In the genomic region with DNA sequence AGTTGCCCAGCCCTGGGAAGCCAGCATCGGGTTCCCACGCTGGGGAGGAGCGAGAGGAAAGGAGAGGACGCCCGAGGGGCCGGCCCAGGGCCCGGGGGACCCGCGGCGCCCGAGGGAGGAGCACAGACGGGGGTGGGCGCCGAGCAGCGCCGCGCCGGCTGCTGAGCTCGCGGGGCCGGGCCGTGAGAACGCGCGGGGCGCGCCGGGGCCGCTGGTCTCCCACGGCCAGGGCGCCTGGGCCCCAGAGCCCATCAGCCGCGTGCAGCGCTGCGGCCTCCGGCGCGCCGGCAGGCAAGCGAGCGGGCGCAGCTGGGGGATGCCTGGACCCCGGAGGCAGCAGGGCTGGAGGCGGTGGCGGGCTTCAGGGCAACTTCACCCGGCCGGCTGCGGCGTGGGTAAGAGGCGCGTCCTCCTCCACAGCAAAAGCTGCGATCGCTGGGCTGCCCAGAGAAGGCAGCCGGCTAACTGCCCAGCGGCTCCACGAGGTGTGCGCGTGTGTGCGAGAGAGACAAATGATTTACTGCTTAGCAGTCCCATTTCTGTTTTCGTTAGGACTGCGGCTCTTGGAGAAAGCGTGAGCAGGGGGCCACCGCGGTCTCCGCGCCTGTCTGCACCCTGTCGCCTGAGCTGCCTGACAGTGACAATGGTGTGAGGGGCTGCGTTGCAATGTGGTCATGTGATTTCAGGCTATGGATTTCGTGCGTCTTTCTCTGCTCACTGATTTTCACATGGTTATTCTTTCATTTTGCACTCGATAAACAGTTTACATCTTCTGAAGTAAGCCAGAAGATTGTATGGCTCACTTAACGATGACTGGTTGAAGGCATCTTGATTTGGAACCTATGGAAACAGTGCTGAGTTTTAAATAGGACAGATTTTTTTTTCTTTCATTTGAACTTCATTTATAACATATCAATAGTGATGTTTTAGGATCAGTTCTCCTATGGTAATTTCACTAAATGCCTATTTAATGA, we compare ENCODE assay signal across 8 cellular contexts. TPM values are rescaled to one million over a fixed set of nuclear protein-coding genes. Genes with fewer than 3 reads are reported as not detected.
DNase-seq lines count a peak whose midpoint lies in the region; ATAC-seq, FAIRE-seq and TF ChIP-seq lines count a peak whose summit lies in the region.

No MANE protein-coding gene starts in this region.

- ATAC-seq in HG03342 (IDR thresholded peaks at IDR 0.05; ENCODE audit: unreplicated experiment), result peak; percentile 47

- no peak overlapping the region for H3K14ac ChIP-seq in H1 (ENCODE audit: insufficient read length)

- no peak overlapping the region for H2BK20ac ChIP-seq in H1 (ENCODE audit: low read length)

- H3K27me3 ChIP-seq in H1 (replicated peaks in 1 of 4; ENCODE audit: control insufficient read depth in 3 of 4, extremely low read depth in 1 of 4, insufficient read depth in 3 of 4, low read length in 3 of 4) (peaks cover 31 to 49% (median 39%) of the 10 kb centered on the region in 4 experiments), testis (no peaks in the 10 kb centered on the region)

- H3K18ac ChIP-seq in H1 (ENCODE audit: extremely low read depth, low read length), result no peak overlapping the region

- peak overlapping the region; percentile 64; the same call in 1 of the 2 replicates for H2AFZ ChIP-seq in H1 (ENCODE audit: low read length)

- TF ChIP-seq RAD21 in H1 (IDR thresholded peaks at IDR 0.05 in 1 of 2, conservative IDR thresholded peaks at IDR 0.05 in 1 of 2; ENCODE audit: low read depth in 2 of 2, low read length in 2 of 2), result no peak

- H3K9me3 ChIP-seq in H1 (ENCODE audit: insufficient read depth in 2 of 2, low read depth in 1 of 2, low read length in 1 of 2) (no peaks in the 10 kb centered on the region), testis (no peaks in the 10 kb centered on the region)

- H3K4me1 ChIP-seq in H1 (replicated peaks in 1 of 4; ENCODE audit: control insufficient read depth in 3 of 4, insufficient read depth in 4 of 4, low read length in 3 of 4), result no peaks in the 10 kb centered on the region; a peak in 2 of 7 replicates
- H3K4me1 ChIP-seq in testis, result no peaks in the 10 kb centered on the region

- H4K20me1 ChIP-seq in H1 (replicated peaks in 1 of 2; ENCODE audit: control insufficient read depth in 1 of 2, insufficient read depth in 2 of 2, low read length in 2 of 2), result no peaks in the 10 kb centered on the region

- intact Hi-C loops in testis (cut with DNase I; ENCODE audit: low total_unique reads), result no loop called here

- no peaks in the 10 kb centered on the region for H3K79me2 ChIP-seq in H1 (ENCODE audit: control insufficient read depth in 1 of 2, insufficient read depth in 2 of 2, low read length in 2 of 2)

- TF ChIP-seq CTCF in H1 (IDR thresholded peaks at IDR 0.05; ENCODE audit: control extremely low read depth in 1 of 3, insufficient read depth in 1 of 3, low read depth in 1 of 3, low read length in 3 of 3) (no peak), testis (IDR thresholded peaks at IDR 0.05) (no peak)

- no peak overlapping the region for H2AK5ac ChIP-seq in H1 (ENCODE audit: low read depth, low read length)

- DNase-seq in COLO668 (lab: John Stamatoyannopoulos, UW; ENCODE audit: unreplicated experiment), result peak; percentile 56
- peak; percentile 20 for DNase-seq in GM19238 (ENCODE audit: insufficient read length, low spot score)
- DNase-seq in SK-N-DZ (ENCODE audit: low spot score), result peak; percentile 72
- DNase-seq in H1 (ENCODE audit: low read depth in 1 of 2, low spot score in 2 of 2), result peak in 1 of 2 experiments; percentile 69
- DNase-seq in lung microvascular endothelial cell (ENCODE audit: low read depth in 2 of 2), result peak; percentile 6 to 65
- peak; percentile 46 for DNase-seq in testis
- DNase-seq in GF-D8 (lab: John Stamatoyannopoulos, UW), result no peak

- peak overlapping the region; percentile 26 to 63 (median 46) for H3K4me3 ChIP-seq in H1 (ENCODE audit: extremely low read depth in 1 of 4, insufficient read depth in 2 of 4, low read depth in 3 of 4, low read length in 4 of 4)
- H3K4me3 ChIP-seq in testis, result peak overlapping the region; percentile 44 to 63

- TF ChIP-seq EP300 in H1 (IDR thresholded peaks at IDR 0.05; ENCODE audit: borderline replicate concordance in 1 of 2, low read depth in 2 of 2, low read length in 2 of 2), result no peak

- H2BK5ac ChIP-seq in H1 (ENCODE audit: low read depth, low read length), result no peak overlapping the region

- H3K23ac ChIP-seq in H1 (ENCODE audit: insufficient read length), result no peak overlapping the region

- POLR2A ChIA-PET in H1 (lab: Charles Lee; ENCODE audit: partially characterized antibody), result interaction anchor here (0.6 kb wide), 1 partner anchor 119 kb away, joined by 4 read pairs; no protein-coding TSS in a partner anchor

- WGBS in H1 (ENCODE audit: extremely low coverage in 1 of 2, insufficient coverage in 1 of 2, insufficient read length in 1 of 2, insufficient replicate concordance in 2 of 2, low coverage in 1 of 2, low lambda C conversion rate in 2 of 2, missing lambda C conversion rate in 1 of 2), 2 experiments, result 5% methylated on average over 53 of the region's 72 CpGs; no CpG with 5 or more reads in 1 of the 2 experiments
- WGBS in testis, 2 donors, result 2 to 5% methylated on average over 5 to 51 of the region's 72 CpGs

- H2BK15ac ChIP-seq in H1 (ENCODE audit: low read length), result no peak overlapping the region

- H4K5ac ChIP-seq in H1 (ENCODE audit: insufficient read length, low read depth, low read length), result no peak overlapping the region

- peak overlapping the region; percentile 73 to 90 for H3K4me2 ChIP-seq in H1 (ENCODE audit: insufficient read depth in 1 of 2, low read depth in 2 of 2, low read length in 2 of 2)

- H3K36me3 ChIP-seq in H1 (ENCODE audit: control insufficient read depth in 2 of 4, insufficient read depth in 4 of 4, low read length in 3 of 4) (no peaks in the 10 kb centered on the region), testis (ENCODE audit: low read depth, missing control alignments) (no peaks in the 10 kb centered on the region)

- FAIRE-seq in H1 (lab: Jason Lieb, UNC), result no peak

- H3K56ac ChIP-seq in H1 (replicated peaks; ENCODE audit: insufficient read length, low read depth, low read length), result no peak overlapping the region

- H3K79me1 ChIP-seq in H1 (ENCODE audit: low read depth, low read length), result no peaks in the 10 kb centered on the region

- H3K4ac ChIP-seq in H1 (replicated peaks; ENCODE audit: insufficient read length, low read depth, low read length), result no peak overlapping the region

- H3K27ac ChIP-seq in H1 (ENCODE audit: low read depth, low read length), result no peak overlapping the region
- no peak overlapping the region for H3K27ac ChIP-seq in testis

- H4K8ac ChIP-seq in H1 (ENCODE audit: extremely low read depth, insufficient read depth, low read length), result no peak overlapping the region

- no peak overlapping the region for H2BK12ac ChIP-seq in H1 (ENCODE audit: low read depth, low read length)

- peaks cover 11% of the 10 kb centered on the region; the same call in 1 of the 2 replicates for H3K23me2 ChIP-seq in H1 (ENCODE audit: low read depth, low read length)

- H2BK120ac ChIP-seq in H1 (replicated peaks; ENCODE audit: low read depth, low read length), result no peak overlapping the region

- no peak overlapping the region for H3K9ac ChIP-seq in H1 (replicated peaks in 1 of 4; ENCODE audit: extremely low read depth in 1 of 4, low read depth in 3 of 4, low read length in 3 of 4)

- CTCF ChIA-PET in H1 (lab: Charles Lee; ENCODE audit: partially characterized antibody), result interaction anchor here (0.6 to 0.8 kb wide), 2 partner anchors 143 to 1142 kb away, joined by 3 read pairs; no protein-coding TSS in a partner anchor

- no peak overlapping the region for H4K91ac ChIP-seq in H1 (replicated peaks; ENCODE audit: insufficient read length, low read length)

- TF ChIP-seq POLR2A in H1 (IDR thresholded peaks at IDR 0.05; ENCODE audit: control extremely low read depth in 1 of 2, low read depth in 2 of 2, low read length in 2 of 2) (no peak), testis (IDR thresholded peaks at IDR 0.05) (no peak)

TF ChIP-seq in H1, 55 proteins besides CTCF, POLR2A, EP300 and RAD21:
- TF ChIP-seq, protein P1, sequence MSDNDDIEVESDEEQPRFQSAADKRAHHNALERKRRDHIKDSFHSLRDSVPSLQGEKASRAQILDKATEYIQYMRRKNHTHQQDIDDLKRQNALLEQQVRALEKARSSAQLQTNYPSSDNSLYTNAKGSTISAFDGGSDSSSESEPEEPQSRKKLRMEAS (IDR thresholded peaks at IDR 0.05), result peak; percentile 72
- peak; percentile 35 for TF ChIP-seq RNF2 (IDR thresholded peaks at IDR 0.05; ENCODE audit: borderline replicate concordance, low read depth, low read length, missing control alignments, poor library complexity, severe bottlenecking)
- TF ChIP-seq, protein P2, sequence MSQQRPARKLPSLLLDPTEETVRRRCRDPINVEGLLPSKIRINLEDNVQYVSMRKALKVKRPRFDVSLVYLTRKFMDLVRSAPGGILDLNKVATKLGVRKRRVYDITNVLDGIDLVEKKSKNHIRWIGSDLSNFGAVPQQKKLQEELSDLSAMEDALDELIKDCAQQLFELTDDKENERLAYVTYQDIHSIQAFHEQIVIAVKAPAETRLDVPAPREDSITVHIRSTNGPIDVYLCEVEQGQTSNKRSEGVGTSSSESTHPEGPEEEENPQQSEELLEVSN (IDR thresholded peaks at IDR 0.05), result 0 out of 2 replicates have a peak, but pooled peaks have one; percentile 20
- peak; percentile 94 for TF ChIP-seq SUZ12 (IDR thresholded peaks at IDR 0.05; ENCODE audit: low read length)
- peak; percentile 96 for TF ChIP-seq EZH2 (IDR thresholded peaks at IDR 0.05; ENCODE audit: low read depth, low read length, severe bottlenecking)
- TF ChIP-seq TEAD4 (IDR thresholded peaks at IDR 0.05; ENCODE audit: low read depth, low read length), result no peak
- no peak for TF ChIP-seq ZNF274 (IDR thresholded peaks at IDR 0.05; ENCODE audit: borderline replicate concordance, extremely low read depth, low read length)
- no peak for TF ChIP-seq JUND (IDR thresholded peaks at IDR 0.05; ENCODE audit: low read length)
- peak; percentile 62 for TF ChIP-seq KDM4A (IDR thresholded peaks at IDR 0.05; ENCODE audit: low read depth, low read length, severe bottlenecking)

RNA-seq across cellular contexts. Expression of a gene that starts 1.2 kb away (rescaled TPM):
- 4.4 and 5.6 TPM in 2 replicates for polyA plus RNA-seq in SK-N-DZ (2014; cell fraction: cytosol; rRNA removed)
- polyA plus RNA-seq in SK-N-DZ (2014; cell fraction: nucleus; rRNA removed), result 3.8 and 5.0 TPM in 2 replicates
- total RNA-seq in H1 (2021; fragmentation: NEBNext Ultra II Directional; extraction: Animal tissue kit (Norgen Biotek cat#: 25700)), result not detected in 2 replicates
- polyA plus RNA-seq in H1 (2011; rRNA removed) (0.05 TPM in 1 of 2 replicates, not detected in the other), testis (ENCODE audit: insufficient read depth, low read depth, low replicate concordance) (4.5 TPM)
- not detected for polyA plus RNA-seq in H1 (2011; cell fraction: cytosol; rRNA removed)
- polyA plus RNA-seq in H1 (2011; cell fraction: nucleus; rRNA removed), result not detected
- polyA plus RNA-seq in H1 (2012, experiment 1 of 2), result not detected in 4 replicates
- polyA plus RNA-seq in H1 (2012, experiment 2 of 2), result not detected
- not detected for polyA plus RNA-seq in H1 (2013, experiment 1 of 2)
- polyA plus RNA-seq in H1 (2013, experiment 2 of 2), result not detected
- not detected in 2 replicates for polyA minus RNA-seq in H1 (2011; rRNA and poly(A)+ RNA removed)
- not detected for polyA minus RNA-seq in H1 (2011; cell fraction: cytosol; rRNA and poly(A)+ RNA removed)
- polyA minus RNA-seq in H1 (2011; cell fraction: nucleus; rRNA and poly(A)+ RNA removed), result not detected
- total RNA-seq in lung microvascular endothelial cell (12.9 and 14.4 TPM in 2 replicates), testis (1 to 10 TPM; 2.5 to 4.6 TPM)
